Comparison of ENCODE assay signal across 12 cellular contexts in genomic region chr17:47280072-47280811, GRCh38. TPM values are rescaled to one million over a fixed set of nuclear protein-coding genes. Genes with fewer than 3 reads are reported as not detected.
DNase-seq lines count a peak whose midpoint lies in the region; FAIRE-seq and TF ChIP-seq lines count a peak whose summit lies in the region.
"Had no signal": no experiment of that assay in that cellular context is flagged by ENCODE, and none has a peak within 500 bp of the region (broad histone marks: within the 10 kb centered on the region; RNA-seq: fewer than 3 reads in every experiment).

No MANE protein-coding gene starts in this region.

- no peak overlapping the region for H3K4me3 ChIP-seq in MG63
- H3K4me3 ChIP-seq in dorsolateral prefrontal cortex, result no peak overlapping the region

- intact Hi-C loops in dorsolateral prefrontal cortex (cut with DNase I), result no loop called here

- H3K9me3 ChIP-seq in MG63, result no peaks in the 10 kb centered on the region

- H3K27me3 Mint-ChIP-seq in nephron (ENCODE audit: low read depth) (no peaks in the 10 kb centered on the region), nephron progenitor cell (ENCODE audit: low read depth, poor library complexity) (peaks cover 14% of the 10 kb centered on the region)

- peak; percentile 77 for DNase-seq in A172 (ENCODE audit: low spot score)
- peak; percentile 85 for DNase-seq in MG63
- DNase-seq in dorsolateral prefrontal cortex, result no peak
- DNase-seq in nephron progenitor cell, result no peak
- DNase-seq in GM12891 (ENCODE audit: insufficient read length, low spot score), result no peak
- DNase-seq in OCI-M1 (lab: John Stamatoyannopoulos, UW), result no peak
- no peak for DNase-seq in NCI-H2081 (lab: John Stamatoyannopoulos, UW)
- DNase-seq: NCI-H2171 treated with DMSO at 0.1 percent for 48 hours; stimulated activated CD4-positive, alpha-beta T cell treated with anti-CD3 and anti-CD28 coated beads, Interleukin-4, amount 100 ng/mL, for 4 hours had no signal

- H3K27me3 ChIP-seq in MG63, result no peaks in the 10 kb centered on the region
- H3K27me3 ChIP-seq in dorsolateral prefrontal cortex, result no peaks in the 10 kb centered on the region

- H3K4me3 Mint-ChIP-seq in nephron (no peak overlapping the region), nephron progenitor cell (no peak overlapping the region)
- H3K4me3 Mint-ChIP-seq: activated naive CD4-positive, alpha-beta T cell treated with anti-CD3 and anti-CD28 coated beads, Interleukin-2, amount 50 U/mL, for 24 hours; T-helper 2 cell treated with Interferon-gamma antibody and Interleukin-4, amounts not matched to agents 5 μg/mL and 100 μg/mL, for 36 hours had no signal

- H3K4me1 Mint-ChIP-seq in nephron, result peaks cover 48% of the 10 kb centered on the region
- peaks cover 49% of the 10 kb centered on the region for H3K4me1 Mint-ChIP-seq in nephron progenitor cell
- H3K4me1 Mint-ChIP-seq: activated naive CD4-positive, alpha-beta T cell treated with anti-CD3 and anti-CD28 coated beads, Interleukin-2, amount 50 U/mL, for 24 hours had no signal

- H3K27ac Mint-ChIP-seq in nephron (peak overlapping the region; percentile 93 to 99 (median 93)), nephron progenitor cell (no peak overlapping the region)
- H3K27ac Mint-ChIP-seq: activated naive CD4-positive, alpha-beta T cell treated with anti-CD3 and anti-CD28 coated beads, Interleukin-2, amount 50 U/mL, for 24 hours; T-helper 2 cell treated with Interferon-gamma antibody and Interleukin-4, amounts not matched to agents 5 μg/mL and 100 μg/mL, for 36 hours had no signal

- no peak for TF ChIP-seq POLR2A in GM12891 (IDR thresholded peaks at IDR 0.05; ENCODE audit: low read depth, low read length)

- no peak for FAIRE-seq in GM12891 (lab: Jason Lieb, UNC)

- peak overlapping the region in 30 of 59 donors; percentile 2 to 83 (median 60) for H3K27ac ChIP-seq in dorsolateral prefrontal cortex

- H3K9me3 Mint-ChIP-seq in nephron, result no peaks in the 10 kb centered on the region
- H3K9me3 Mint-ChIP-seq in nephron progenitor cell, result no peaks in the 10 kb centered on the region
- H3K9me3 Mint-ChIP-seq: activated naive CD4-positive, alpha-beta T cell treated with anti-CD3 and anti-CD28 coated beads, Interleukin-2, amount 50 U/mL, for 24 hours; T-helper 2 cell treated with Interferon-gamma antibody and Interleukin-4, amounts not matched to agents 5 μg/mL and 100 μg/mL, for 36 hours had no signal

- TF ChIP-seq CTCF in dorsolateral prefrontal cortex (IDR thresholded peaks at IDR 0.05 in 54 of 56, conservative IDR thresholded peaks at IDR 0.05 in 2 of 56; ENCODE audit: low read depth in 1 of 56, partially characterized antibody in 56 of 56), result no peak
- no peak for TF ChIP-seq CTCF in nephron (IDR thresholded peaks at IDR 0.05; ENCODE audit: unreplicated experiment in 3 of 3)
- TF ChIP-seq CTCF in nephron progenitor cell (IDR thresholded peaks at IDR 0.05), result no peak

- H3K36me3 Mint-ChIP-seq in nephron (ENCODE audit: low read depth), result no peaks in the 10 kb centered on the region
- H3K36me3 Mint-ChIP-seq in nephron progenitor cell (ENCODE audit: low read depth), result no peaks in the 10 kb centered on the region
- H3K36me3 Mint-ChIP-seq: activated naive CD4-positive, alpha-beta T cell treated with anti-CD3 and anti-CD28 coated beads, Interleukin-2, amount 50 U/mL, for 24 hours had no signal

- H3K36me3 ChIP-seq in MG63, result 0 out of 2 replicates have a peak, but pooled peaks cover 5% of the 10 kb centered on the region

TF ChIP-seq in GM12891, 5 proteins besides CTCF, POLR2A, EP300 and RAD21:
- TF ChIP-seq SPI1 (IDR thresholded peaks at IDR 0.05; ENCODE audit: low read depth, low read length), result no peak
- TF ChIP-seq TAF1 (IDR thresholded peaks at IDR 0.05; ENCODE audit: low read depth, low read length), result no peak
- no peak for TF ChIP-seq PAX5 (IDR thresholded peaks at IDR 0.05; ENCODE audit: insufficient read depth, low read length, severe bottlenecking)
- no peak for TF ChIP-seq POU2F2 (IDR thresholded peaks at IDR 0.05; ENCODE audit: low read depth, low read length)
- no peak for TF ChIP-seq POLR2AphosphoS5 (IDR thresholded peaks at IDR 0.05; ENCODE audit: low read depth, low read length)
TF ChIP-seq in GM12891: peak in this region for 0.

RNA-seq across cellular contexts. Expression of gene ITGB3, which starts 26.6 kb away (rescaled TPM):
- total RNA-seq in A172 (2014; rRNA removed; shearing (Covaris generic)), result not detected in 2 replicates
- 12.1 and 13.6 TPM in 2 replicates for total RNA-seq in MG63 (2014; rRNA removed; shearing (Covaris generic); ENCODE audit: low replicate concordance)
- total RNA-seq in dorsolateral prefrontal cortex, result 1 to 10 TPM in 91 of 120 experiments, under 1 TPM in 29; 0.16 to 6.6 (median 1.6) TPM
- 0.51 TPM for polyA plus RNA-seq in GM12891 (2012; ENCODE audit: low read depth, missing spikeins)

RNA-seq across cellular contexts. Expression of gene EFCAB13, which starts 43.5 kb away (rescaled TPM):
- not detected in 2 replicates for total RNA-seq in A172 (2014; rRNA removed; shearing (Covaris generic))
- total RNA-seq in MG63 (2014; rRNA removed; shearing (Covaris generic); ENCODE audit: low replicate concordance), result 0.05 and 0.30 TPM in 2 replicates
- 10 to 100 TPM in 4 of 120 experiments, 1 to 10 TPM in 114, under 1 TPM in 2; 0.79 to 14.6 (median 3.8) TPM for total RNA-seq in dorsolateral prefrontal cortex
- polyA plus RNA-seq in GM12891 (2012; ENCODE audit: low read depth, missing spikeins), result 2.0 TPM

Comparison
In these comparisons a context has a peak if more than half of its experiments do, and no peak if none do; other contexts are left out.
1. DNase-seq: peak in A172 (single experiment) and MG63 (single experiment); none in dorsolateral prefrontal cortex (0 of 10), nephron progenitor cell (single experiment), GM12891 (single experiment), OCI-M1 (single experiment) and NCI-H2081 (0 of 2).